Comparison of ENCODE assay signal across 17 cellular contexts in the genomic region with DNA sequence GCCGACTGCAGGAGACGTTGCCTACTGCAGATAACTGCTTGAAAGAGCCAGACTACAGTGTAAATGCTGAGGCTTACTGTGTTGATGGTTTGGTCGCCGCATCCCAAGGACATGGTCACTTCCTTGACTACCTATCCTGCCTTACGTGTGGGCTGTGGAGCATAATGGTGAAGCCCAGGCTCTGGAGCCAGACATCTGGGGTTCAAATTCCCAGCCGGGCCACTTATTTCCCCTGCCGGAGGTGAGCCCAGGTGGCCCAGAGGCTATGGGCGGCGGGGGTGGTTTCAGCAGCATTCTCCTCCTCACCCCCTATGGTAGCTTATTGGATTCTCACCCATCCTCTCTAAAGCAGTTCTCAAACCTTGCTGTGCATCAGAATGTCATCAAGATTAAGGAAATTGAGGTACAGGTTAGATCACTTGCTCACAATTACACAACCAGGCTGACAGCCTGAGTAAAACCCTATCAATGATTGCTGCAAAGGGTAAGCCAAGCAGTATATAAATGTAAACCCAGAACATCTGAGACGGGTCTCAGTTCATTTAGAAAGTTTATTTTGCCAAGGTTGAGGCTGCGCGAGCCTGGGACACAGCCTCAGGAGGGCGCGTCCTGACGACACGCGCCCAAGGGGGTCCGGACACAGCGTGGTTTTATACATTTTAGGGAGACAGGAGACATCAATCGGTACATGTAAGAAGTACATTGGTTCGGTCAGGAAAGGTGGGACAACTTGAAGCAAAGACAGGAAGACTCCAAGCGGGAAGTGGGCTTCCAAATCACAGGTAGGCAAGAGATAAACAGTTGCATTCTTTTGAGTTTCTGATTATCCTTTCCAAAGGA. TPM values are rescaled to one million over a fixed set of nuclear protein-coding genes. Genes with fewer than 3 reads are reported as not detected.
DNase-seq lines count a peak whose midpoint lies in the region; ATAC-seq and TF ChIP-seq lines count a peak whose summit lies in the region.
"Had no signal": no experiment of that assay in that cellular context is flagged by ENCODE, and none has a peak within 500 bp of the region (broad histone marks: within the 10 kb centered on the region; RNA-seq: fewer than 3 reads in every experiment).

No MANE protein-coding gene starts in this region.

- DNase-seq in AG08396 (ENCODE audit: low spot score) (peak; percentile 0), WTC11 (ENCODE audit: low spot score) (no peak), esophagus squamous epithelium (lab: John Stamatoyannopoulos, UW) (no peak), osteocyte (ENCODE audit: extremely low spot score, unreplicated experiment) (peak; percentile 67), esophagus muscularis mucosa (ENCODE audit: extremely low spot score) (no peak), cortex of kidney (lab: John Stamatoyannopoulos, UW) (no peak)
- DNase-seq: activated B cell treated with CpG ODN at 0.5 μM for 24 hours, activated gamma-delta T cell, NCI-H69 had no signal

- H3K27me3 Mint-ChIP-seq in WTC11 (ENCODE audit: low read depth) (no peaks in the 10 kb centered on the region), osteocyte (ENCODE audit: unreplicated experiment) (no peaks in the 10 kb centered on the region)
- H3K27me3 Mint-ChIP-seq: activated B cell treated with CpG ODN at 0.5 μM for 24 hours; CD4-positive, CD25-positive, alpha-beta regulatory T cell; dendritic cell treated with granulocyte-macrophage colony-stimulating factor and Interleukin-4, amounts not matched to agents 40 ng/mL and 50 ng/mL, for 4 days; memory B cell; naive thymus-derived CD4-positive, alpha-beta T cell had no signal

- H3K4me1 ChIP-seq in esophagus squamous epithelium (peaks cover 3 to 40% (median 6%) of the 10 kb centered on the region in 3 donors), esophagus muscularis mucosa (no peaks in the 10 kb centered on the region)
- H3K4me1 ChIP-seq: gastroesophageal sphincter had no signal

- ATAC-seq in WTC11 = no peak
- ATAC-seq in GM18498 (IDR thresholded peaks at IDR 0.05; ENCODE audit: unreplicated experiment) = no peak
- ATAC-seq in HG03045 (IDR thresholded peaks at IDR 0.05; ENCODE audit: unreplicated experiment) = no peak
- ATAC-seq: gastroesophageal sphincter; naive thymus-derived CD4-positive, alpha-beta T cell had no signal

- WGBS in esophagus squamous epithelium, 2 donors = 83 to 86% methylated on average over 18 to 20 of the region's 22 CpGs
- 87% methylated on average over 22 of the region's 22 CpGs for WGBS in esophagus muscularis mucosa

- H3K4me3 ChIP-seq in esophagus squamous epithelium (no peak overlapping the region), esophagus muscularis mucosa (no peak overlapping the region)
- H3K4me3 ChIP-seq: gastroesophageal sphincter had no signal

- H3K27ac Mint-ChIP-seq in WTC11 = peak overlapping the region; percentile 24; the same call in 1 of the 2 replicates
- H3K27ac Mint-ChIP-seq in osteocyte (ENCODE audit: unreplicated experiment) = no peak overlapping the region
- H3K27ac Mint-ChIP-seq: activated B cell treated with CpG ODN at 0.5 μM for 24 hours; CD4-positive, CD25-positive, alpha-beta regulatory T cell; dendritic cell treated with granulocyte-macrophage colony-stimulating factor and Interleukin-4, amounts not matched to agents 40 ng/mL and 50 ng/mL, for 4 days; memory B cell had no signal

- intact Hi-C loops in esophagus squamous epithelium (cut with DNase I) = no loop called here
- intact Hi-C loops in esophagus muscularis mucosa (cut with DNase I) = no loop called here

- no peaks in the 10 kb centered on the region for H3K9me3 Mint-ChIP-seq in WTC11
- no peaks in the 10 kb centered on the region for H3K9me3 Mint-ChIP-seq in osteocyte (ENCODE audit: unreplicated experiment)
- H3K9me3 Mint-ChIP-seq: activated B cell treated with CpG ODN at 0.5 μM for 24 hours; dendritic cell treated with granulocyte-macrophage colony-stimulating factor and Interleukin-4, amounts not matched to agents 40 ng/mL and 50 ng/mL, for 4 days had no signal

- H3K36me3 Mint-ChIP-seq in WTC11 (peaks cover 13% of the 10 kb centered on the region), osteocyte (ENCODE audit: unreplicated experiment) (peaks cover 27% of the 10 kb centered on the region)
- H3K36me3 Mint-ChIP-seq: CD4-positive, CD25-positive, alpha-beta regulatory T cell; memory B cell; naive thymus-derived CD4-positive, alpha-beta T cell had no signal

- CTCF ChIA-PET in WTC11 (lab: Charles Lee) = no interaction called here

- TF ChIP-seq CTCF in WTC11 (IDR thresholded peaks at IDR 0.05) (no peak), esophagus squamous epithelium (IDR thresholded peaks at IDR 0.05) (peak in 1 of 6 experiments; percentile 19), osteocyte (IDR thresholded peaks at IDR 0.05) (no peak), esophagus muscularis mucosa (IDR thresholded peaks at IDR 0.05) (no peak)

- peaks cover 21% of the 10 kb centered on the region for H3K4me1 Mint-ChIP-seq in WTC11
- H3K4me1 Mint-ChIP-seq in osteocyte (ENCODE audit: unreplicated experiment) = peaks cover 17% of the 10 kb centered on the region
- H3K4me1 Mint-ChIP-seq: activated B cell treated with CpG ODN at 0.5 μM for 24 hours, memory B cell had no signal

- TF ChIP-seq EP300 in esophagus muscularis mucosa (IDR thresholded peaks at IDR 0.05) = no peak

- H3K36me3 ChIP-seq in esophagus squamous epithelium = peaks cover 1 to 37% (median 6%) of the 10 kb centered on the region in 3 donors
- peaks cover 22 to 51% (median 37%) of the 10 kb centered on the region in 4 donors for H3K36me3 ChIP-seq in esophagus muscularis mucosa

- H3K27ac ChIP-seq in esophagus squamous epithelium = peak overlapping the region; percentile 61 to 81 (median 72)
- H3K27ac ChIP-seq in esophagus muscularis mucosa (replicated peaks in 1 of 4) = no peak overlapping the region
- H3K27ac ChIP-seq: gastroesophageal sphincter, KMS-11 had no signal

- TF ChIP-seq POLR2A in esophagus squamous epithelium (IDR thresholded peaks at IDR 0.05) = no peak
- no peak for TF ChIP-seq POLR2A in esophagus muscularis mucosa (IDR thresholded peaks at IDR 0.05; ENCODE audit: low read depth)

- H3K27me3 ChIP-seq in esophagus squamous epithelium (no peaks in the 10 kb centered on the region), esophagus muscularis mucosa (no peaks in the 10 kb centered on the region)
- H3K27me3 ChIP-seq: gastroesophageal sphincter had no signal

- H3K9me3 ChIP-seq in esophagus squamous epithelium (no peaks in the 10 kb centered on the region), esophagus muscularis mucosa (peaks cover 0 to 6% (median 0%) of the 10 kb centered on the region in 4 donors)

- POLR2A ChIA-PET in WTC11 (lab: Charles Lee) = no interaction called here

- H3K4me3 Mint-ChIP-seq in WTC11 = no peak overlapping the region
- H3K4me3 Mint-ChIP-seq in osteocyte (ENCODE audit: unreplicated experiment) = no peak overlapping the region
- H3K4me3 Mint-ChIP-seq: activated B cell treated with CpG ODN at 0.5 μM for 24 hours; CD4-positive, CD25-positive, alpha-beta regulatory T cell; dendritic cell treated with granulocyte-macrophage colony-stimulating factor and Interleukin-4, amounts not matched to agents 40 ng/mL and 50 ng/mL, for 4 days; memory B cell; naive thymus-derived CD4-positive, alpha-beta T cell had no signal

TF ChIP-seq in WTC11, 78 proteins besides CTCF, POLR2A, EP300 and RAD21:
- TF ChIP-seq NR1H2 (CRISPR knock-in tag; IDR thresholded peaks at IDR 0.05) = no peak
- TF ChIP-seq MXD4 (CRISPR knock-in tag; IDR thresholded peaks at IDR 0.05; ENCODE audit: borderline replicate concordance) = no peak
- TF ChIP-seq RORB (CRISPR knock-in tag; IDR thresholded peaks at IDR 0.05) = no peak
- TF ChIP-seq HMGA2 (CRISPR knock-in tag; IDR thresholded peaks at IDR 0.05) = no peak
TF ChIP-seq in WTC11: peak in this region for 0.

RNA-seq across cellular contexts. Expression of gene EVC, which starts 48.5 kb away (rescaled TPM):
- total RNA-seq in WTC11 (2021) (10.4 to 14.0 TPM (median 12.5 TPM) in 3 replicates), esophagus squamous epithelium (10 to 100 TPM in 1 of 4 donors, 1 to 10 TPM in 3; 4.2 to 17.2 (median 6.3) TPM), osteocyte (40.9 and 41.6 TPM in 2 replicates), esophagus muscularis mucosa (10 to 100 TPM; 25.7 to 59.6 (median 44.2) TPM)

RNA-seq across cellular contexts. Expression of gene EVC2, which starts 51.1 kb away (rescaled TPM):
- total RNA-seq in WTC11 (2021) (4.8 to 6.3 TPM (median 5.8 TPM) in 3 replicates), esophagus squamous epithelium (10 to 100 TPM in 1 of 4 donors, 1 to 10 TPM in 3; 5.0 to 12.6 (median 5.1) TPM), osteocyte (3.1 and 3.5 TPM in 2 replicates), esophagus muscularis mucosa (10 to 100 TPM in 2 of 4 donors, 1 to 10 TPM in 2; 8.3 to 12.4 (median 9.9) TPM)

Comparison
In these comparisons a context has a peak if more than half of its experiments do, and no peak if none do; other contexts are left out.
1. DNase-seq: peak in AG08396 (single experiment) and osteocyte (single experiment); none in WTC11 (single experiment), esophagus squamous epithelium (single experiment), esophagus muscularis mucosa (single experiment) and cortex of kidney (single experiment).
2. H3K27ac ChIP-seq: peak in esophagus squamous epithelium (4 of 4); none in esophagus muscularis mucosa (0 of 4).